In genomic region chrX:154494715-154495114, GRCh38 we compare ENCODE assay signal across 28 cellular contexts.
"Had no signal": no experiment of that assay in that cellular context is flagged by ENCODE, and none has a peak within 500 bp of the region (broad histone marks: within the 10 kb centered on the region; RNA-seq: fewer than 3 reads in every experiment).

No MANE protein-coding gene starts in this region.

- H3K27ac ChIP-seq: colonic mucosa, coronary artery, dorsolateral prefrontal cortex, epithelial cell of prostate, esophagus muscularis mucosa, esophagus squamous epithelium, foreskin keratinocyte, gastrocnemius medialis, gastroesophageal sphincter, heart left ventricle, heart right ventricle had no signal

- DNase-seq: colonic mucosa; cortex of kidney; dermis blood vessel endothelial cell; dorsolateral prefrontal cortex; effector CD4-positive, alpha-beta T cell; effector CD8-positive, alpha-beta T cell; effector memory CD4-positive, alpha-beta T cell; effector memory CD8-positive, alpha-beta T cell; endodermal cell; esophagus squamous epithelium; foreskin fibroblast; foreskin keratinocyte; foreskin melanocyte; gastrocnemius medialis; glutamatergic neuron; head of caudate nucleus; heart left ventricle; heart right ventricle had no signal

- ATAC-seq: effector memory CD8-positive, alpha-beta T cell; esophagus mucosa; foreskin keratinocyte; gastrocnemius medialis; gastroesophageal sphincter; heart left ventricle; heart right ventricle had no signal

- FAIRE-seq: colon, endometrium, endothelial cell of umbilical vein, frontal cortex had no signal

- H3K9me3 ChIP-seq: colonic mucosa, esophagus muscularis mucosa, esophagus squamous epithelium, gastrocnemius medialis, gastroesophageal sphincter, heart left ventricle had no signal

- H3K4me1 Mint-ChIP-seq: endodermal cell had no signal

- H3K9me3 Mint-ChIP-seq: dendritic cell treated with granulocyte-macrophage colony-stimulating factor and Interleukin-4, amounts not matched to agents 40 ng/mL and 50 ng/mL, for 4 days; effector memory CD8-positive, alpha-beta T cell had no signal

- H3K27ac Mint-ChIP-seq: dendritic cell treated with granulocyte-macrophage colony-stimulating factor and Interleukin-4, amounts not matched to agents 40 ng/mL and 50 ng/mL, for 4 days; effector memory CD8-positive, alpha-beta T cell; endodermal cell had no signal

- H3K36me3 ChIP-seq: colonic mucosa, esophagus muscularis mucosa, esophagus squamous epithelium, gastrocnemius medialis, gastroesophageal sphincter, heart left ventricle, heart right ventricle had no signal

- H3K4me3 ChIP-seq: colonic mucosa, coronary artery, dorsolateral prefrontal cortex, esophagus muscularis mucosa, esophagus squamous epithelium, gastrocnemius medialis, gastroesophageal sphincter, heart left ventricle, heart right ventricle had no signal

- H3K27me3 ChIP-seq: colonic mucosa, esophagus muscularis mucosa, esophagus squamous epithelium, foreskin keratinocyte, gastrocnemius medialis, gastroesophageal sphincter, heart left ventricle had no signal

- H3K27me3 Mint-ChIP-seq: effector memory CD8-positive, alpha-beta T cell had no signal

- H3K4me1 ChIP-seq: colonic mucosa, gastrocnemius medialis had no signal

- H3K4me3 Mint-ChIP-seq: dendritic cell treated with granulocyte-macrophage colony-stimulating factor and Interleukin-4, amounts not matched to agents 40 ng/mL and 50 ng/mL, for 4 days; effector memory CD8-positive, alpha-beta T cell; endodermal cell had no signal
